19 cellular contexts compared by ENCODE assay signal in genomic region chr11:45654242-45654641, GRCh38.
A peak's percentile ranks its signal among the peaks of the same experiment; 100 is the strongest.
DNase-seq lines count a peak whose midpoint lies in the region; ATAC-seq lines count a peak whose summit lies in the region.
"Had no signal": no experiment of that assay in that cellular context is flagged by ENCODE, and none has a peak within 500 bp of the region (broad histone marks: within the 10 kb centered on the region; RNA-seq: fewer than 3 reads in every experiment).

No MANE protein-coding gene starts in this region.

- no peak for ATAC-seq in activated CD4-positive, CD25-positive, alpha-beta regulatory T cell treated with anti-CD3 and anti-CD28 coated beads, Interleukin-2, amount 50 U/mL, for 24 hours
- ATAC-seq: activated T-cell treated with anti-CD3 and anti-CD28 coated beads, Interleukin-2, amount 50 U/mL, for 72 hours; GM23338; Right ventricle myocardium inferior; sciatic nerve had no signal

- intact Hi-C loops in posterior cingulate gyrus (cut with DNase I), result loop anchor here (2.0 to 10.0 kb wide), 2 partner anchors 109 to 281 kb away; no protein-coding TSS in a partner anchor

- peak; percentile 67 for DNase-seq in ELF-1 (ENCODE audit: low read depth, low spot score)
- peak in 39 of 58 donors; percentile 35 to 90 (median 67) for DNase-seq in anterior cingulate cortex (lab: John Stamatoyannopoulos, UW)
- DNase-seq in islet precursor cell, result peak; percentile 65
- DNase-seq in posterior cingulate gyrus, result peak in 6 of 10 donors; percentile 38 to 89 (median 79)
- no peak for DNase-seq in NCI-H69 (lab: John Stamatoyannopoulos, UW)
- DNase-seq in NCI-H1436 (lab: John Stamatoyannopoulos, UW), result no peak
- DNase-seq in activated CD4-positive, alpha-beta T cell treated with anti-CD3 and anti-CD28 coated beads for 4 hours, result no peak
- DNase-seq: activated T-cell treated with anti-CD3 and anti-CD28 coated beads, Interleukin-2, amount 50 U/mL, for 72 hours; effector CD8-positive, alpha-beta T cell; EL; IMR-90; kidney; mesendoderm; NCI-H1694 treated with DMSO at 0.1 percent for 48 hours; NCI-H345 had no signal

Comparison
In these comparisons a context has a peak if more than half of its experiments do, and no peak if none do; other contexts are left out.
1. DNase-seq: peak in ELF-1 (single experiment), anterior cingulate cortex (39 of 58), islet precursor cell (single experiment) and posterior cingulate gyrus (6 of 10); none in NCI-H69 (single experiment), NCI-H1436 (single experiment) and activated CD4-positive, alpha-beta T cell treated with anti-CD3 and anti-CD28 coated beads for 4 hours (0 of 2).